ENCODE assay signal across 15 cellular contexts in genomic region chr1:203508463-203508862, GRCh38. TPM values are rescaled to one million over a fixed set of nuclear protein-coding genes. Genes with fewer than 3 reads are reported as not detected.
DNase-seq lines count a peak whose midpoint lies in the region; ATAC-seq and TF ChIP-seq lines count a peak whose summit lies in the region.
"Had no signal": no experiment of that assay in that cellular context is flagged by ENCODE, and none has a peak within 500 bp of the region (broad histone marks: within the 10 kb centered on the region; RNA-seq: fewer than 3 reads in every experiment).

No MANE protein-coding gene starts in this region.

- H3K36me3 ChIP-seq in HEK293 (ENCODE audit: control insufficient read depth in 2 of 2, insufficient read depth in 1 of 2, low read length in 2 of 2) (no peaks in the 10 kb centered on the region), right atrium auricular region (no peaks in the 10 kb centered on the region)

- TF ChIP-seq CTCF in HEK293 (tag by site-specific recombination; IDR thresholded peaks at IDR 0.05) (no peak), right atrium auricular region (IDR thresholded peaks at IDR 0.05) (peak in 1 of 2 donors; percentile 17), progenitor cell of endocrine pancreas (IDR thresholded peaks at IDR 0.05; ENCODE audit: unreplicated experiment) (peak; percentile 30), MCF 10A (IDR thresholded peaks at IDR 0.05; ENCODE audit: unreplicated experiment) (no peak)

- no peak overlapping the region for H3K27ac ChIP-seq in HEK293 (ENCODE audit: extremely low read depth, low read depth, low read length)
- peak overlapping the region; percentile 73 to 85 for H3K27ac ChIP-seq in right atrium auricular region
- H3K27ac ChIP-seq: foreskin keratinocyte had no signal

- H3K9me3 ChIP-seq in HEK293 (ENCODE audit: control insufficient read depth, insufficient read depth, low read depth, low read length) (no peaks in the 10 kb centered on the region), right atrium auricular region (no peaks in the 10 kb centered on the region)

- H3K27me3 Mint-ChIP-seq in progenitor cell of endocrine pancreas: peaks cover 26% of the 10 kb centered on the region
- H3K27me3 Mint-ChIP-seq in MCF 10A (ENCODE audit: insufficient read depth, unreplicated experiment): peaks cover 7% of the 10 kb centered on the region

- CTCF ChIA-PET in HEK293 (lab: Yijun Ruan, JAX) (interaction anchor here (0.6 to 11.2 kb wide), 9 partner anchors 9 to 194 kb away, joined by 3 to 205 read pairs (median 4); no protein-coding TSS in a partner anchor), MCF 10A (lab: Yijun Ruan, JAX) (interaction anchor here (0.6 to 11.7 kb wide), 12 partner anchors 14 to 479 kb away, joined by 3 to 552 read pairs (median 4); partner anchors contain the start of gene ATP2B4)

- ATAC-seq in HG03439 (IDR thresholded peaks at IDR 0.05; ENCODE audit: unreplicated experiment) (no peak), HG03565 (IDR thresholded peaks at IDR 0.05; ENCODE audit: unreplicated experiment) (no peak)
- ATAC-seq: activated CD8-positive, alpha-beta memory T cell treated with anti-CD3 and anti-CD28 coated beads, Interleukin-2, amount 10 ng/mL, durations not matched to agents 7 days and 5 days; foreskin keratinocyte; GM12878 had no signal

- H3K9me3 Mint-ChIP-seq in progenitor cell of endocrine pancreas (ENCODE audit: low read depth) (no peaks in the 10 kb centered on the region), MCF 10A (ENCODE audit: unreplicated experiment) (no peaks in the 10 kb centered on the region)

- intact Hi-C loops in MCF 10A (cut with micrococcal nuclease): no loop called here

- POLR2A ChIA-PET in HEK293 (lab: Yijun Ruan, JAX) (interaction anchor here (0.5 to 1.2 kb wide), 4 partner anchors 93 to 989 kb away, joined by 3 to 6 read pairs (median 4); partner anchors contain the start of gene ATP2B4), MCF 10A (lab: Yijun Ruan, JAX) (interaction anchor here (0.6 to 2.3 kb wide), 9 partner anchors 87 to 340 kb away, joined by 3 to 18 read pairs (median 4); partner anchors contain the start of gene ATP2B4)

- H3K27ac Mint-ChIP-seq in progenitor cell of endocrine pancreas (peak overlapping the region; percentile 80), MCF 10A (ENCODE audit: low read depth, unreplicated experiment) (no peak overlapping the region)
- H3K27ac Mint-ChIP-seq: activated CD8-positive, alpha-beta memory T cell treated with anti-CD3 and anti-CD28 coated beads, Interleukin-2, amount 10 ng/mL, durations not matched to agents 7 days and 5 days; B cell had no signal

- DNase-seq in astrocyte of the hippocampus (ENCODE audit: low read depth, low spot score): peak; percentile 39
- DNase-seq in right atrium auricular region (ENCODE audit: low spot score): no peak
- DNase-seq in progenitor cell of endocrine pancreas (ENCODE audit: low spot score, unreplicated experiment): no peak
- DNase-seq in epidermal melanocyte (ENCODE audit: insufficient read length, low spot score): no peak
- no peak for DNase-seq in MCF 10A (ENCODE audit: unreplicated experiment)
- DNase-seq: activated CD8-positive, alpha-beta memory T cell treated with anti-CD3 and anti-CD28 coated beads, Interleukin-2, amount 10 ng/mL, durations not matched to agents 7 days and 5 days; DMS79; foreskin keratinocyte; kidney had no signal

- no peaks in the 10 kb centered on the region for H3K36me3 Mint-ChIP-seq in progenitor cell of endocrine pancreas (ENCODE audit: insufficient read depth)
- no peaks in the 10 kb centered on the region for H3K36me3 Mint-ChIP-seq in MCF 10A (ENCODE audit: insufficient read depth, unreplicated experiment)
- H3K36me3 Mint-ChIP-seq: activated CD8-positive, alpha-beta memory T cell treated with anti-CD3 and anti-CD28 coated beads, Interleukin-2, amount 10 ng/mL, durations not matched to agents 7 days and 5 days had no signal

- BruUV-seq in MCF 10A (replicated peaks; lab: Mats Ljungman, UMichigan): no TSS peak

- H3K4me3 ChIP-seq in HEK293 (ENCODE audit: low read depth, low read length) (no peak overlapping the region), right atrium auricular region (no peak overlapping the region)
- H3K4me3 ChIP-seq: GM12878 had no signal

- no peak overlapping the region for H3K4me3 Mint-ChIP-seq in progenitor cell of endocrine pancreas (ENCODE audit: low read depth)
- H3K4me3 Mint-ChIP-seq in MCF 10A (ENCODE audit: unreplicated experiment): no peak overlapping the region
- H3K4me3 Mint-ChIP-seq: activated CD8-positive, alpha-beta memory T cell treated with anti-CD3 and anti-CD28 coated beads, Interleukin-2, amount 10 ng/mL, durations not matched to agents 7 days and 5 days; B cell had no signal

- no peaks in the 10 kb centered on the region for H3K27me3 ChIP-seq in right atrium auricular region

- H3K4me1 Mint-ChIP-seq in progenitor cell of endocrine pancreas (ENCODE audit: low read depth) (peaks cover 20% of the 10 kb centered on the region), MCF 10A (ENCODE audit: insufficient read depth, unreplicated experiment) (peaks cover 44% of the 10 kb centered on the region)

- peaks cover under 1% of the 10 kb centered on the region for H3K4me1 ChIP-seq in HEK293 (ENCODE audit: control insufficient read depth, insufficient read depth, low read length)
- peaks cover 0 to 56% of the 10 kb centered on the region in 2 donors for H3K4me1 ChIP-seq in right atrium auricular region

TF ChIP-seq in HEK293, 187 proteins besides CTCF, POLR2A, EP300 and RAD21:
- no peak for TF ChIP-seq SALL2 (tag by site-specific recombination; IDR thresholded peaks at IDR 0.05; ENCODE audit: borderline replicate concordance)
- no peak for TF ChIP-seq ZNF280D (tag by site-specific recombination; IDR thresholded peaks at IDR 0.05)
- no peak for TF ChIP-seq ZNF596 (tag by site-specific recombination; IDR thresholded peaks at IDR 0.05)
- TF ChIP-seq ZNF560 (tag by site-specific recombination; IDR thresholded peaks at IDR 0.05; ENCODE audit: borderline replicate concordance): no peak
- TF ChIP-seq HOXA7 (CRISPR knock-in tag; IDR thresholded peaks at IDR 0.05; ENCODE audit: borderline replicate concordance): no peak
- TF ChIP-seq ZBTB20 (tag by site-specific recombination; IDR thresholded peaks at IDR 0.05): no peak
- peak; percentile 41; the same call in 1 of the 2 replicates for TF ChIP-seq ZFHX2 (tag by site-specific recombination; conservative IDR thresholded peaks at IDR 0.05)
- TF ChIP-seq ZNF529 (tag by site-specific recombination; IDR thresholded peaks at IDR 0.05; ENCODE audit: insufficient replicate concordance): no peak
- no peak for TF ChIP-seq ZNF530 (tag by site-specific recombination; IDR thresholded peaks at IDR 0.05; ENCODE audit: low read depth)
- no peak for TF ChIP-seq IKZF3 (tag by site-specific recombination; IDR thresholded peaks at IDR 0.05)
- no peak for TF ChIP-seq ZFP41 (tag by site-specific recombination; IDR thresholded peaks at IDR 0.05; ENCODE audit: borderline replicate concordance)
- TF ChIP-seq EGR2 (tag by site-specific recombination; IDR thresholded peaks at IDR 0.05; ENCODE audit: low read depth): peak; percentile 70

RNA-seq across cellular contexts. Expression of gene OPTC, which starts 14.5 kb away (rescaled TPM):
- total RNA-seq in right atrium auricular region: not detected
- total RNA-seq in progenitor cell of endocrine pancreas: not detected in 2 replicates
- not detected in 2 replicates for total RNA-seq in MCF 10A (2022)
- total RNA-seq: activated CD8-positive, alpha-beta memory T cell treated with anti-CD3 and anti-CD28 coated beads, Interleukin-2, amount 10 ng/mL, durations not matched to agents 7 days and 5 days; B cell; foreskin keratinocyte; GM12878; kidney; RPMI7951 had no signal

RNA-seq across cellular contexts. Expression of gene PRELP, which starts 32.9 kb away (rescaled TPM):
- total RNA-seq in right atrium auricular region (100 to 1,000 TPM in 1 of 2 donors, 10 to 100 TPM in 1; 54.5 to 243 TPM), progenitor cell of endocrine pancreas (0.04 and 0.14 TPM in 2 replicates), MCF 10A (2022) (not detected in 2 replicates)
- total RNA-seq: activated CD8-positive, alpha-beta memory T cell treated with anti-CD3 and anti-CD28 coated beads, Interleukin-2, amount 10 ng/mL, durations not matched to agents 7 days and 5 days; B cell; RPMI7951 had no signal

Comparison
In these comparisons a context has a peak if more than half of its experiments do, and no peak if none do; other contexts are left out.
1. RNA of gene PRELP, which starts 32.9 kb away (total RNA-seq): 54.5 to 243 TPM in right atrium auricular region; 0.04 to 0.14 TPM in progenitor cell of endocrine pancreas and not detected in MCF 10A; every median in the first group is over 10 times any median in the second.